In genomic region chr3:66860771-66861170, GRCh38 we compare ENCODE assay signal across 17 cellular contexts.
"Had no signal": no experiment of that assay in that cellular context is flagged by ENCODE, and none has a peak within 500 bp of the region (broad histone marks: within the 10 kb centered on the region; RNA-seq: fewer than 3 reads in every experiment).

No MANE protein-coding gene starts in this region.

- H3K36me3 ChIP-seq: esophagus squamous epithelium, gastroesophageal sphincter, neutrophil, stomach, thoracic aorta, transverse colon had no signal

- H3K4me1 Mint-ChIP-seq: naive B cell had no signal

- H3K4me3 ChIP-seq: esophagus squamous epithelium, gastroesophageal sphincter, stomach, thoracic aorta, transverse colon had no signal

- H3K36me3 Mint-ChIP-seq: naive B cell had no signal

- H3K4me1 ChIP-seq: esophagus squamous epithelium, gastroesophageal sphincter, stomach, transverse colon had no signal

- H3K27me3 ChIP-seq: esophagus squamous epithelium, gastroesophageal sphincter, neutrophil, stomach, transverse colon had no signal

- DNase-seq: esophagus squamous epithelium; foreskin fibroblast; kidney; mesendoderm; naive B cell; right cardiac atrium; small intestine; stimulated activated CD4-positive, alpha-beta T cell treated with anti-CD3 and anti-CD28 coated beads, Interleukin-12 subunit alpha, Interleukin-12 subunit beta, amount 100 ng/mL, for 4 hours; stimulated activated naive CD4-positive, alpha-beta T cell; stomach; substantia nigra; transverse colon had no signal

- H3K27ac Mint-ChIP-seq: dendritic cell treated with granulocyte-macrophage colony-stimulating factor and Interleukin-4, amounts not matched to agents 40 ng/mL and 50 ng/mL, for 4 days; naive B cell had no signal

- FAIRE-seq: colon, kidney, small intestine had no signal

- H3K9me3 ChIP-seq: esophagus squamous epithelium, gastroesophageal sphincter, neutrophil, stomach, thoracic aorta, transverse colon had no signal

- H3K27me3 Mint-ChIP-seq: dendritic cell treated with granulocyte-macrophage colony-stimulating factor and Interleukin-4, amounts not matched to agents 40 ng/mL and 50 ng/mL, for 4 days had no signal

- H3K4me3 Mint-ChIP-seq: dendritic cell treated with granulocyte-macrophage colony-stimulating factor and Interleukin-4, amounts not matched to agents 40 ng/mL and 50 ng/mL, for 4 days; naive B cell had no signal

- H3K9me3 Mint-ChIP-seq: dendritic cell treated with granulocyte-macrophage colony-stimulating factor and Interleukin-4, amounts not matched to agents 40 ng/mL and 50 ng/mL, for 4 days had no signal

- H3K27ac ChIP-seq: esophagus squamous epithelium, gastroesophageal sphincter, neutrophil, stomach, thoracic aorta, transverse colon had no signal

- ATAC-seq: gastroesophageal sphincter, right cardiac atrium had no signal
